In the genomic region with DNA sequence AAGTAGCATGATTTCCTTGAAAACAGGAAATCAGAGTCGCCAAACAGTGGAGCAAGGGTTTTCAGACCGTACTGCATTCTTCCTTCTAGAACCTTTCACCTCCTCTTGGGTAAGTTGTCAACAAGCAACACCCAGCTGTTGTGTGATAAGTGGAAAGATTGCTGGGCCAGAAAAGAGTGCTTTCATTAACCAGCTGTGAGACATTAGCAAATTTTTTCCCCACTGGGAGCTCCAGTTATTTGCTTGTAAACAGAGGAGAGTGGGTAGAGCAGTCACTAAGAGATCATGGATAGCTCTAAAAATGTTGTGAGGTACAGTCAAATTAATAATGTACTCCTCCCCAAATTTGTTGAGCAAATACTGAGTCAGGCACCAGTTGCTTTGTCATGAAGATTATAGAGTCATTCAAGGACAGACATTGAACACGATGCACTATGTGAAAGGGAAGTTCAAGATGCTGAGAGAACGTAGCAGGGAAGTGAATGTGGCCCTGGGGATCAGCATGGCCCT, we compare ENCODE assay signal across 9 cellular contexts.
DNase-seq lines count a peak whose midpoint lies in the region; ATAC-seq lines count a peak whose summit lies in the region.
"Had no signal": no experiment of that assay in that cellular context is flagged by ENCODE, and none has a peak within 500 bp of the region (broad histone marks: within the 10 kb centered on the region; RNA-seq: fewer than 3 reads in every experiment).

No MANE protein-coding gene starts in this region.

- DNase-seq in GM03348 (ENCODE audit: low spot score) (peak; percentile 23), SIG-M5 (lab: John Stamatoyannopoulos, UW) (peak; percentile 10), memory B cell (ENCODE audit: low spot score in 2 of 2) (no peak), T1000 (lab: John Stamatoyannopoulos, UW) (no peak), putamen (ENCODE audit: low spot score) (no peak), Ammon's horn (ENCODE audit: low spot score) (no peak)
- no peak for DNase-seq in activated naive CD4-positive, alpha-beta T cell (lab: John Stamatoyannopoulos, UW)
- DNase-seq: SK-N-SH had no signal

- H3K27ac Mint-ChIP-seq in memory B cell, result peak overlapping the region; percentile 59

- H3K4me1 Mint-ChIP-seq in memory B cell, result peaks cover 23% of the 10 kb centered on the region

- H3K27me3 Mint-ChIP-seq in memory B cell, result no peaks in the 10 kb centered on the region

- no peaks in the 10 kb centered on the region for H3K36me3 Mint-ChIP-seq in memory B cell

- H3K4me3 Mint-ChIP-seq in memory B cell, result no peak overlapping the region

- ATAC-seq in HG02588 (IDR thresholded peaks at IDR 0.05; ENCODE audit: unreplicated experiment) (peak; percentile 42), memory B cell (ENCODE audit: low read depth) (peak; percentile 42)

- H3K9me3 Mint-ChIP-seq in memory B cell, result no peaks in the 10 kb centered on the region

Comparison
In these comparisons a context has a peak if more than half of its experiments do, and no peak if none do; other contexts are left out.
1. DNase-seq: peak in GM03348 (single experiment) and SIG-M5 (single experiment); none in memory B cell (0 of 2), T1000 (single experiment), putamen (single experiment), activated naive CD4-positive, alpha-beta T cell (0 of 4) and Ammon's horn (single experiment).